11 cellular contexts compared by ENCODE assay signal in genomic region chr10:61987537-61987936, GRCh38.
DNase-seq lines count a peak whose midpoint lies in the region; ATAC-seq, FAIRE-seq and TF ChIP-seq lines count a peak whose summit lies in the region.
"Had no signal": no experiment of that assay in that cellular context is flagged by ENCODE, and none has a peak within 500 bp of the region (broad histone marks: within the 10 kb centered on the region; RNA-seq: fewer than 3 reads in every experiment).

No MANE protein-coding gene starts in this region.

- no peak overlapping the region for H3K9ac ChIP-seq in liver (ENCODE audit: low read depth in 1 of 2, low read length in 2 of 2)
- H3K9ac ChIP-seq in HepG2 (ENCODE audit: insufficient read depth, low read depth, low read length), result no peak overlapping the region

- ATAC-seq in HepG2 (no peak), HG03280 (IDR thresholded peaks at IDR 0.05; ENCODE audit: unreplicated experiment) (peak; percentile 17)

- no peak for TF ChIP-seq POLR2A in HepG2 (IDR thresholded peaks at IDR 0.05; ENCODE audit: insufficient read depth in 1 of 2, low read depth in 2 of 2, low read length in 2 of 2)
- TF ChIP-seq POLR2A in esophagus muscularis mucosa (IDR thresholded peaks at IDR 0.05; ENCODE audit: low read depth), result no peak

- BruUV-seq in HepG2 (replicated peaks; lab: Mats Ljungman, UMichigan), result no TSS peak

- no peak for FAIRE-seq in HepG2 (lab: Jason Lieb, UNC)
- FAIRE-seq: endometrium had no signal

- H3K36me3 ChIP-seq in liver (ENCODE audit: control insufficient read depth in 4 of 4, insufficient read depth in 3 of 4, low read depth in 1 of 4, low read length in 3 of 4), result no peaks in the 10 kb centered on the region
- H3K36me3 ChIP-seq in HepG2 (replicated peaks in 1 of 2; ENCODE audit: control insufficient read depth in 1 of 2, insufficient read depth in 2 of 2, low read length in 2 of 2), result peaks cover 0 to 2% of the 10 kb centered on the region in 2 experiments; a peak in 4 of 5 replicates
- no peaks in the 10 kb centered on the region for H3K36me3 ChIP-seq in esophagus muscularis mucosa

- peaks cover 8% of the 10 kb centered on the region for H3K79me2 ChIP-seq in HepG2 (ENCODE audit: insufficient read depth, low read length)

- no peak overlapping the region for H2AFZ ChIP-seq in HepG2 (ENCODE audit: low read length)
- H2AFZ ChIP-seq: PC-9 had no signal

- H3K4me2 ChIP-seq in HepG2 (ENCODE audit: low read depth, low read length), result no peak overlapping the region
- H3K4me2 ChIP-seq: PC-9 had no signal

- peaks cover 0 to 18% (median 6%) of the 10 kb centered on the region in 4 donors for H3K4me1 ChIP-seq in liver (ENCODE audit: control insufficient read depth in 4 of 4, insufficient read depth in 4 of 4, low read length in 3 of 4)
- peaks cover 15% of the 10 kb centered on the region; the same call in 1 of the 2 replicates for H3K4me1 ChIP-seq in HepG2 (ENCODE audit: insufficient read depth, low read length)
- peaks cover 37 to 45% (median 44%) of the 10 kb centered on the region in 4 donors for H3K4me1 ChIP-seq in esophagus muscularis mucosa

- TF ChIP-seq CTCF in liver (IDR thresholded peaks at IDR 0.05; ENCODE audit: low read depth, low read length, missing input control) (no peak), HepG2 (CRISPR knock-in tag; IDR thresholded peaks at IDR 0.05) (no peak), esophagus muscularis mucosa (IDR thresholded peaks at IDR 0.05) (no peak), GM10266 (IDR thresholded peaks at IDR 0.05; ENCODE audit: control insufficient read depth, insufficient read depth, low read depth, missing control alignments) (no peak)

- CTCF ChIA-PET in HepG2 (lab: Yijun Ruan, JAX; ENCODE audit: low intra/inter-chr PET ratio, low total read pairs), result no interaction called here

- no peak overlapping the region for H3K4me3 ChIP-seq in liver (ENCODE audit: low read depth in 1 of 3, low read length in 3 of 3)
- H3K4me3 ChIP-seq in HepG2 (replicated peaks in 1 of 3; ENCODE audit: insufficient read depth in 1 of 3, low read depth in 2 of 3, low read length in 3 of 3), result no peak overlapping the region
- peak overlapping the region; percentile 8 to 35 (median 26) for H3K4me3 ChIP-seq in esophagus muscularis mucosa
- H3K4me3 ChIP-seq: PC-9 had no signal

- H3K27me3 ChIP-seq in liver (ENCODE audit: control insufficient read depth in 4 of 4, insufficient read depth in 4 of 4, low read length in 3 of 4), result no peaks in the 10 kb centered on the region
- H3K27me3 ChIP-seq in HepG2 (ENCODE audit: control insufficient read depth in 1 of 2, insufficient read depth in 2 of 2, low read length in 2 of 2), result no peaks in the 10 kb centered on the region
- no peaks in the 10 kb centered on the region for H3K27me3 ChIP-seq in esophagus muscularis mucosa

- in situ Hi-C loops in HepG2 (cut with HindIII; ENCODE audit: extremely low pct_ligation_motif_present, low pct_unique_long_range_greater_than_20kb), result no loop called here

- intact Hi-C loops in HepG2 (cut with micrococcal nuclease; ENCODE audit: unreplicated experiment) (no loop called here), esophagus muscularis mucosa (cut with DNase I) (no loop called here)

- POLR2A ChIA-PET in HepG2 (lab: Yijun Ruan, JAX), result no interaction called here

- TF ChIP-seq EP300 in HepG2 (IDR thresholded peaks at IDR 0.05; ENCODE audit: low read depth in 2 of 2, low read length in 2 of 2) (no peak), HepG2 (CRISPR knock-in tag; IDR thresholded peaks at IDR 0.05; ENCODE audit: borderline replicate concordance) (no peak), esophagus muscularis mucosa (IDR thresholded peaks at IDR 0.05) (no peak)

- DNase-seq in HepG2 (ENCODE audit: low spot score) (no peak), esophagus muscularis mucosa (ENCODE audit: extremely low spot score) (no peak), NCI-H187 treated with DMSO at 0.1 percent for 48 hours (lab: John Stamatoyannopoulos, UW) (no peak), SHP77 treated with DMSO at 0.1 percent for 48 hours (lab: John Stamatoyannopoulos, UW) (no peak), GM10266 (ENCODE audit: extremely low spot score) (no peak), SK-N-DZ (ENCODE audit: low spot score) (no peak)
- DNase-seq: DND-41, PC-9 had no signal

- no peaks in the 10 kb centered on the region for H4K20me1 ChIP-seq in HepG2 (ENCODE audit: insufficient read depth, low read length)

- H3K27ac ChIP-seq in liver (ENCODE audit: low read depth in 1 of 2, low read length in 2 of 2) (peak overlapping the region; percentile 6 to 20), HepG2 (ENCODE audit: extremely low read length, insufficient read depth, low read length) (no peak overlapping the region), esophagus muscularis mucosa (replicated peaks in 1 of 4) (peak overlapping the region; percentile 65 to 76 (median 70))
- H3K27ac ChIP-seq: PC-9 had no signal

- 53% methylated on average over 3 of the region's 3 CpGs for WGBS in liver
- 95% methylated on average over 3 of the region's 3 CpGs for WGBS in HepG2 (ENCODE audit: low lambda C conversion rate)
- WGBS in esophagus muscularis mucosa, result 52% methylated on average over 3 of the region's 3 CpGs

- H3K9me3 ChIP-seq in liver (ENCODE audit: control insufficient read depth in 4 of 4, low read length in 3 of 4) (no peaks in the 10 kb centered on the region), HepG2 (ENCODE audit: low read length) (no peaks in the 10 kb centered on the region), esophagus muscularis mucosa (no peaks in the 10 kb centered on the region)

- TF ChIP-seq RAD21 in liver (IDR thresholded peaks at IDR 0.05) (no peak), HepG2 (CRISPR knock-in tag; IDR thresholded peaks at IDR 0.05) (no peak)

TF ChIP-seq in liver, 16 proteins besides CTCF, POLR2A, EP300 and RAD21 (continues in another document):
- TF ChIP-seq RXRA (IDR thresholded peaks at IDR 0.05) (no peak), ATF3 (IDR thresholded peaks at IDR 0.05) (no peak), TAF1 (conservative IDR thresholded peaks at IDR 0.05) (no peak), REST (IDR thresholded peaks at IDR 0.05) (no peak), FOXA2 (IDR thresholded peaks at IDR 0.05) (no peak), FOXA1 (IDR thresholded peaks at IDR 0.05) (no peak)

TF ChIP-seq in HepG2, 621 proteins besides CTCF, POLR2A, EP300 and RAD21:
- TF ChIP-seq SMYD3 (CRISPR knock-in tag; IDR thresholded peaks at IDR 0.05), result no peak
- TF ChIP-seq UBTF (CRISPR knock-in tag; IDR thresholded peaks at IDR 0.05), result no peak

Comparison
In these comparisons a context has a peak if more than half of its experiments do, and no peak if none do; other contexts are left out.
1. H3K4me3 ChIP-seq: peak in esophagus muscularis mucosa (4 of 4); none in liver (0 of 3) and HepG2 (0 of 3).